8 cellular contexts compared by ENCODE assay signal in genomic region chr1:211577826-211578639, GRCh38. TPM values are rescaled to one million over a fixed set of nuclear protein-coding genes. Genes with fewer than 3 reads are reported as not detected.
A peak's percentile ranks its signal among the peaks of the same experiment; 100 is the strongest.
DNase-seq lines count a peak whose midpoint lies in the region; ATAC-seq and TF ChIP-seq lines count a peak whose summit lies in the region.

No MANE protein-coding gene starts in this region.

- ATAC-seq in GM21576 (IDR thresholded peaks at IDR 0.05; ENCODE audit: unreplicated experiment) = peak; percentile 41

- DNase-seq in EH (ENCODE audit: low read depth) = peak; percentile 75
- peak; percentile 87 for DNase-seq in KBM-7
- DNase-seq in SKM-1 (lab: John Stamatoyannopoulos, UW; ENCODE audit: unreplicated experiment) = peak; percentile 74
- peak; percentile 67 to 73 for DNase-seq in cardiac muscle cell (ENCODE audit: low read depth in 1 of 2, low spot score in 1 of 2)
- DNase-seq in pons (ENCODE audit: low spot score) = peak; percentile 46
- DNase-seq in type B pancreatic cell (ENCODE audit: extremely low spot score, unreplicated experiment) = peak; percentile 82

- H3K27me3 ChIP-seq in cardiac muscle cell = no peaks in the 10 kb centered on the region

- peaks cover 12% of the 10 kb centered on the region for H3K4me1 ChIP-seq in cardiac muscle cell (ENCODE audit: low read depth)

- H3K4me3 Mint-ChIP-seq in activated naive CD8-positive, alpha-beta T cell = peak overlapping the region; percentile 93
- peak overlapping the region; percentile 97 for H3K4me3 Mint-ChIP-seq in type B pancreatic cell

- H3K4me1 Mint-ChIP-seq in activated naive CD8-positive, alpha-beta T cell (ENCODE audit: low read depth) = peaks cover 40% of the 10 kb centered on the region
- H3K4me1 Mint-ChIP-seq in type B pancreatic cell (ENCODE audit: unreplicated experiment) = peaks cover 35% of the 10 kb centered on the region

- peak overlapping the region; percentile 92 for H3K27ac Mint-ChIP-seq in activated naive CD8-positive, alpha-beta T cell
- peak overlapping the region; percentile 90 for H3K27ac Mint-ChIP-seq in type B pancreatic cell

- peaks cover 12% of the 10 kb centered on the region for H3K36me3 ChIP-seq in cardiac muscle cell

- H3K9me3 Mint-ChIP-seq in activated naive CD8-positive, alpha-beta T cell (ENCODE audit: low read depth) = no peaks in the 10 kb centered on the region
- no peaks in the 10 kb centered on the region for H3K9me3 Mint-ChIP-seq in type B pancreatic cell

- H3K4me3 ChIP-seq in cardiac muscle cell = peak overlapping the region; percentile 73

- in situ Hi-C loops in KBM-7 (cut with MboI; ENCODE audit: low pct_unique_long_range_greater_than_20kb, low sequenced_read_pairs) = no loop called here

- no peaks in the 10 kb centered on the region for H3K27me3 Mint-ChIP-seq in activated naive CD8-positive, alpha-beta T cell
- no peaks in the 10 kb centered on the region for H3K27me3 Mint-ChIP-seq in type B pancreatic cell

- peak overlapping the region; percentile 76 for H3K27ac ChIP-seq in cardiac muscle cell

- H3K36me3 Mint-ChIP-seq in activated naive CD8-positive, alpha-beta T cell = peaks cover 2% of the 10 kb centered on the region
- H3K36me3 Mint-ChIP-seq in type B pancreatic cell = peaks cover 18% of the 10 kb centered on the region

- no peaks in the 10 kb centered on the region for H3K9me3 ChIP-seq in cardiac muscle cell (ENCODE audit: low read depth)

- TF ChIP-seq CTCF in cardiac muscle cell (IDR thresholded peaks at IDR 0.05; ENCODE audit: low read depth, low read length) (peak; percentile 90), type B pancreatic cell (conservative IDR thresholded peaks at IDR 0.05) (peak; percentile 83)

RNA-seq across cellular contexts. Expression of gene SLC30A1, which starts 0.9 kb away (rescaled TPM):
- total RNA-seq in cardiac muscle cell (8.1 and 10.8 TPM in 2 replicates), type B pancreatic cell (ENCODE audit: low replicate concordance) (21.8 and 46.2 TPM in 2 replicates)
- 6.8 and 7.1 TPM in 2 replicates for polyA plus RNA-seq in cardiac muscle cell

Comparison
In these comparisons a context has a peak if more than half of its experiments do, and no peak if none do; other contexts are left out.
1. Peak in every context shown above with its lines: DNase-seq, ATAC-seq, H3K4me3 ChIP-seq and H3K27ac ChIP-seq.